ENCODE assay signal across 11 cellular contexts in the genomic region with DNA sequence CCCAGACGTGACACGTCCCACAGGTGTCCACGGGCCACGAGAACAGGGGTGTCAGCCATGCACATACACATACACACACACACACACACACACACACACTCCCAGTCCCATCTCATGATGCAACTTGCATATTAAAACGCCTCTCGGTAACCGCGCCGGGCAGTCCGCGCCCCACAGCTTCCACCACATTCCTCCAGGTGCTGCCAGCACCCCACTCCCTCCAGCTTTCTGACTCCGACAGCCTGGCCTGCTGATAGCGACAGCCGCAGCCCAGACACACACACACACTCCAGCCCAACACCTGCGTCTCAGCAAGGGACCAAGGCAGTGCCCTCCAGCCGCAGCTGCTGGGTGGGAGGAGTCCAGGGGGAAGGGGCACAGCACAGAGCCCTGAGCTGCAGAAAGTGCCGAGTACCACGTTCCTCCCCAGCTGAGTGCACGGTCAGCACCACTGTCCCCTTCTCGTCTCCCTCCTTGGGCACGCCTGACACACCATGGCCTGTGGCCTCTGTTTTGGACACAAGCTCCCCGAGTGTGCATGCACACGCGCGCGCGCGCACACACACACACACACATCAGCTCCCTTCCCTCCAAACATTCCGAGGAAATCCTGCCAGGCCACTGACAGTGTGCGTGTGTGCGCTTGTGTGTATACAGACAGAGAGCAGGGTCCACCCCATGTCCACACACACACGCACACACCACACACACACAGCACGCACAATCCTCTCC. TPM values are rescaled to one million over a fixed set of nuclear protein-coding genes. Genes with fewer than 3 reads are reported as not detected.
A peak's percentile ranks its signal among the peaks of the same experiment; 100 is the strongest.
DNase-seq lines count a peak whose midpoint lies in the region; ATAC-seq and TF ChIP-seq lines count a peak whose summit lies in the region.
"Had no signal": no experiment of that assay in that cellular context is flagged by ENCODE, and none has a peak within 500 bp of the region (broad histone marks: within the 10 kb centered on the region; RNA-seq: fewer than 3 reads in every experiment).

No MANE protein-coding gene starts in this region.

- no peaks in the 10 kb centered on the region for H3K36me3 Mint-ChIP-seq in activated naive CD4-positive, alpha-beta T cell treated with anti-CD3 and anti-CD28 coated beads for 36 hours (ENCODE audit: low read depth)
- no peaks in the 10 kb centered on the region for H3K36me3 Mint-ChIP-seq in type B pancreatic cell

- H3K4me3 Mint-ChIP-seq in activated naive CD4-positive, alpha-beta T cell treated with anti-CD3 and anti-CD28 coated beads for 36 hours: peak overlapping the region; percentile 13
- H3K4me3 Mint-ChIP-seq in type B pancreatic cell: peak overlapping the region; percentile 70

- no peak overlapping the region for H3K27ac Mint-ChIP-seq in activated naive CD4-positive, alpha-beta T cell treated with anti-CD3 and anti-CD28 coated beads for 36 hours
- peak overlapping the region; percentile 23 for H3K27ac Mint-ChIP-seq in type B pancreatic cell
- H3K27ac Mint-ChIP-seq: CD4-positive, alpha-beta T cell had no signal

- no peaks in the 10 kb centered on the region for H4K20me1 ChIP-seq in SK-N-SH (ENCODE audit: insufficient read depth)

- H3K9me3 ChIP-seq in SK-N-SH: no peaks in the 10 kb centered on the region
- H3K9me3 ChIP-seq in iPS-18a (ENCODE audit: control insufficient read depth, low read depth, low read length): no peaks in the 10 kb centered on the region

- H3K4me1 Mint-ChIP-seq in activated naive CD4-positive, alpha-beta T cell treated with anti-CD3 and anti-CD28 coated beads for 36 hours (ENCODE audit: low read depth): peaks cover 5% of the 10 kb centered on the region
- H3K4me1 Mint-ChIP-seq in type B pancreatic cell (ENCODE audit: unreplicated experiment): peaks cover 15% of the 10 kb centered on the region

- TF ChIP-seq EP300 in SK-N-SH (IDR thresholded peaks at IDR 0.05; ENCODE audit: borderline replicate concordance in 1 of 2, low read depth in 1 of 2, low read length in 1 of 2): no peak

- H3K36me3 ChIP-seq in SK-N-SH (replicated peaks in 1 of 2; ENCODE audit: control insufficient read depth in 1 of 2, insufficient read depth in 2 of 2, low read length in 1 of 2) (no peaks in the 10 kb centered on the region), iPS-18a (ENCODE audit: control insufficient read depth, low read depth, low read length) (no peaks in the 10 kb centered on the region)

- DNase-seq in activated naive CD4-positive, alpha-beta T cell treated with anti-CD3 and anti-CD28 coated beads for 36 hours: no peak
- DNase-seq in activated naive CD4-positive, alpha-beta T cell treated with anti-CD3 and anti-CD28 coated beads, Interleukin-2, amount 50 U/mL, for 16 hours: no peak
- no peak for DNase-seq in SK-N-SH
- no peak for DNase-seq in type B pancreatic cell (ENCODE audit: extremely low spot score, unreplicated experiment)
- no peak for DNase-seq in T-helper 1 cell
- DNase-seq in activated CD8-positive, alpha-beta memory T cell treated with anti-CD3 and anti-CD28 coated beads for 24 hours: no peak
- DNase-seq: activated gamma-delta T cell treated with Interleukin-2 at 50 U/mL for 16 hours; CD4-positive, alpha-beta T cell; stimulated activated CD4-positive, alpha-beta T cell treated with anti-CD3 and anti-CD28 coated beads, Interleukin-2, amount 100 ng/mL, for 48 hours had no signal

- WGBS in SK-N-SH (ENCODE audit: low lambda C conversion rate): 59% methylated on average over 22 of the region's 33 CpGs

- H3K9me2 ChIP-seq in SK-N-SH: no peaks in the 10 kb centered on the region

- no peak for ATAC-seq in HG03280 (IDR thresholded peaks at IDR 0.05; ENCODE audit: unreplicated experiment)

- no peaks in the 10 kb centered on the region for H3K9me3 Mint-ChIP-seq in activated naive CD4-positive, alpha-beta T cell treated with anti-CD3 and anti-CD28 coated beads for 36 hours
- H3K9me3 Mint-ChIP-seq in type B pancreatic cell: no peaks in the 10 kb centered on the region
- H3K9me3 Mint-ChIP-seq: CD4-positive, alpha-beta T cell had no signal

- TF ChIP-seq RAD21 in SK-N-SH (IDR thresholded peaks at IDR 0.05; ENCODE audit: low read length): no peak

- peak overlapping the region; percentile 81 for H3K4me2 ChIP-seq in SK-N-SH

- no peaks in the 10 kb centered on the region for H3K79me2 ChIP-seq in SK-N-SH (ENCODE audit: insufficient read depth)

- no peak overlapping the region for H3K27ac ChIP-seq in SK-N-SH (ENCODE audit: low read depth in 2 of 2, low read length in 1 of 2)
- H3K27ac ChIP-seq in iPS-18a (ENCODE audit: low read length): no peak overlapping the region

- H3K4me1 ChIP-seq in SK-N-SH (ENCODE audit: control insufficient read depth in 1 of 2, insufficient read depth in 2 of 2, low read depth in 1 of 2, low read length in 1 of 2) (peaks cover 0 to 6% of the 10 kb centered on the region in 2 experiments; a peak in 1 of 4 replicates), iPS-18a (ENCODE audit: control insufficient read depth, low read depth, low read length) (no peaks in the 10 kb centered on the region)

- intact Hi-C loops in activated naive CD4-positive, alpha-beta T cell treated with anti-CD3 and anti-CD28 coated beads for 36 hours (cut with micrococcal nuclease): no loop called here

- CTCF ChIA-PET in activated naive CD4-positive, alpha-beta T cell treated with anti-CD3 and anti-CD28 coated beads for 36 hours (lab: Charles Lee): interaction anchor here (0.7 to 1.7 kb wide), 4 partner anchors 32 to 346 kb away, joined by 3 to 6 read pairs (median 4); no protein-coding TSS in a partner anchor
- CTCF ChIA-PET in SK-N-SH (lab: Yijun Ruan, JAX): interaction anchor here (1.0 to 10.0 kb wide), 3 partner anchors 14 to 109 kb away, joined by 3 to 287 read pairs (median 57); no protein-coding TSS in a partner anchor

- peaks cover 41% of the 10 kb centered on the region for H3K27me3 Mint-ChIP-seq in activated naive CD4-positive, alpha-beta T cell treated with anti-CD3 and anti-CD28 coated beads for 36 hours (ENCODE audit: low read depth)
- H3K27me3 Mint-ChIP-seq in type B pancreatic cell: peaks cover 81% of the 10 kb centered on the region

- H3K9ac ChIP-seq in SK-N-SH (no peak overlapping the region), iPS-18a (ENCODE audit: low read length) (no peak overlapping the region)

- H3F3A ChIP-seq in SK-N-SH (replicated peaks; ENCODE audit: insufficient read depth): peaks cover 6% of the 10 kb centered on the region

- POLR2A ChIA-PET in SK-N-SH (lab: Yijun Ruan, JAX): interaction anchor here (0.6 kb wide), 1 partner anchor 179 kb away, joined by 3 read pairs; no protein-coding TSS in a partner anchor

- H3K4me3 ChIP-seq in SK-N-SH (ENCODE audit: low read depth in 2 of 2, low read length in 1 of 2) (peak overlapping the region; percentile 57 to 65; a peak in 2 of 4 replicates), iPS-18a (ENCODE audit: low read length) (peak overlapping the region; percentile 43)

- TF ChIP-seq CTCF in SK-N-SH (IDR thresholded peaks at IDR 0.05) (no peak), type B pancreatic cell (conservative IDR thresholded peaks at IDR 0.05) (no peak)

- H2AFZ ChIP-seq in SK-N-SH (ENCODE audit: low read depth): no peak overlapping the region

- no peaks in the 10 kb centered on the region; the same call in 1 of the 2 replicates for H3K27me3 ChIP-seq in SK-N-SH (ENCODE audit: insufficient read depth)
- H3K27me3 ChIP-seq in iPS-18a (ENCODE audit: control insufficient read depth, insufficient read depth, low read length): peaks cover 73% of the 10 kb centered on the region

TF ChIP-seq in SK-N-SH, 30 proteins besides CTCF, POLR2A, EP300 and RAD21 (continues in another document):
- TF ChIP-seq, protein P1, sequence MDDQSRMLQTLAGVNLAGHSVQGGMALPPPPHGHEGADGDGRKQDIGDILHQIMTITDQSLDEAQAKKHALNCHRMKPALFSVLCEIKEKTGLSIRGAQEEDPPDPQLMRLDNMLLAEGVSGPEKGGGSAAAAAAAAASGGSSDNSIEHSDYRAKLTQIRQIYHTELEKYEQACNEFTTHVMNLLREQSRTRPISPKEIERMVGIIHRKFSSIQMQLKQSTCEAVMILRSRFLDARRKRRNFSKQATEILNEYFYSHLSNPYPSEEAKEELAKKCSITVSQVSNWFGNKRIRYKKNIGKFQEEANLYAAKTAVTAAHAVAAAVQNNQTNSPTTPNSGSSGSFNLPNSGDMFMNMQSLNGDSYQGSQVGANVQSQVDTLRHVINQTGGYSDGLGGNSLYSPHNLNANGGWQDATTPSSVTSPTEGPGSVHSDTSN (IDR thresholded peaks at IDR 0.05): no peak
- TF ChIP-seq, protein P2, sequence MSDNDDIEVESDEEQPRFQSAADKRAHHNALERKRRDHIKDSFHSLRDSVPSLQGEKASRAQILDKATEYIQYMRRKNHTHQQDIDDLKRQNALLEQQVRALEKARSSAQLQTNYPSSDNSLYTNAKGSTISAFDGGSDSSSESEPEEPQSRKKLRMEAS (IDR thresholded peaks at IDR 0.05; ENCODE audit: low read depth): no peak
- TF ChIP-seq RCOR1 (IDR thresholded peaks at IDR 0.05; ENCODE audit: low read length) (no peak), TEAD4 (IDR thresholded peaks at IDR 0.05; ENCODE audit: borderline replicate concordance, insufficient read depth) (no peak), POLR2AphosphoS5 (IDR thresholded peaks at IDR 0.05; ENCODE audit: low read depth, low read length) (no peak), GATA2 (CRISPR knock-in tag; IDR thresholded peaks at IDR 0.05) (no peak), RFX5 (IDR thresholded peaks at IDR 0.05; ENCODE audit: low read length) (no peak)
- TF ChIP-seq, protein P3, sequence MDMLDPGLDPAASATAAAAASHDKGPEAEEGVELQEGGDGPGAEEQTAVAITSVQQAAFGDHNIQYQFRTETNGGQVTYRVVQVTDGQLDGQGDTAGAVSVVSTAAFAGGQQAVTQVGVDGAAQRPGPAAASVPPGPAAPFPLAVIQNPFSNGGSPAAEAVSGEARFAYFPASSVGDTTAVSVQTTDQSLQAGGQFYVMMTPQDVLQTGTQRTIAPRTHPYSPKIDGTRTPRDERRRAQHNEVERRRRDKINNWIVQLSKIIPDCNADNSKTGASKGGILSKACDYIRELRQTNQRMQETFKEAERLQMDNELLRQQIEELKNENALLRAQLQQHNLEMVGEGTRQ (IDR thresholded peaks at IDR 0.05; ENCODE audit: borderline replicate concordance, low read depth, low read length): no peak

RNA-seq across cellular contexts. Expression of a gene that starts 1.3 kb away (rescaled TPM):
- total RNA-seq in activated naive CD4-positive, alpha-beta T cell treated with anti-CD3 and anti-CD28 coated beads for 36 hours: under 1 TPM; 0.57 to 0.79 TPM
- polyA plus RNA-seq in SK-N-SH (2012; rRNA removed): 2.4 and 2.8 TPM in 2 replicates
- polyA plus RNA-seq in SK-N-SH (2012; cell fraction: cytosol; rRNA removed): 1.0 and 1.4 TPM in 2 replicates
- 10.1 and 10.5 TPM in 2 replicates for polyA plus RNA-seq in SK-N-SH (2012; cell fraction: nucleus; rRNA removed)
- total RNA-seq in type B pancreatic cell (ENCODE audit: low replicate concordance): 0.53 and 1.3 TPM in 2 replicates
